8 cellular contexts compared by ENCODE assay signal in the genomic region with DNA sequence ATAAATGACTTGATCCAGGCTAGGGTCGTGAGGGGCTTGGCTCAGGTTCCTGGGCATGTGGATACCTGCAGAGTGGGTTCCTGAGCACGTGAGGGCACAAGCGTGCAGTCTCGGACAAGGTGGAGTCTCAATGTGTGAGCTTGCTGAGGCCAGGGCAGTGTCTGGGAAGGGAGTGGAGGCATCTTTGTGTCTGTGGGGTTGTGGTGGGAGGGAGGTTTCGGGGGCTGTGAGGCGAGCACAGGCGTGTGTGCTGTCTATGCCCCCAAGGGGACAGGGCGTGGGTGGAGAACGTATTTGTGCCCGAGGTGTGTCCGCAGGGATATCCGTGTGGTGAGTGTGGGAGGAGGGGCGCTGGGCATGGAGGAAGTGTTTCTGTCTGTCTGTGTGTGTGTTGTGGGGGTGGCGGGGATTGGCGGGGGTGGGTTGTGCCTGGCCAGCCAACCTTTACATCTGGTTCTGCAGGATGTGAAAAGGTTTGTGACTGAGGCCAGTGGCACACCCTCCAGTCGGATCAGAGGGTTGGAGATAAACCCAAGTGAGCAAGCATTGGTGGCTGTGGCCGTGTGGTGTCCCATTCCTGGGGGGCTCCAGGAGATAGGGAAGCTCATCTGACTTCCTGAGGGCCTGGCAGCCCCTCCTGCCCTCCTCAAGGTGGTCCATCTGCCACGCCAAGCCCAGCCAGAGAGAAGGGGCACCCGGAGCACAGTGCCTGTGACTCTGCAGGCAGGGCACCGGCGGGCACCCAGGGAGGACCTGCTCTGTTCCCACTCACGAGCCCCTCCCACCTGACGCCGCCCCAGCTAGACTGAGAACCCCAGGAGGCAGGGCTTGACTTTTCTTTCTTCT. TPM values are rescaled to one million over a fixed set of nuclear protein-coding genes. Genes with fewer than 3 reads are reported as not detected.
DNase-seq lines count a peak whose midpoint lies in the region; ATAC-seq and TF ChIP-seq lines count a peak whose summit lies in the region.

No MANE protein-coding gene starts in this region.

- peaks cover 53% of the 10 kb centered on the region for H3K4me1 Mint-ChIP-seq in activated T-helper 2 cell treated with anti-CD3 and anti-CD28 coated beads, Interferon-gamma antibody, Interleukin-2, Interleukin-4, amounts not matched to agents 10 μg/mL and 5 μg/mL and 100 μg/mL, durations not matched to agents 14 hours and 24 hours and 36 hours (ENCODE audit: low read depth)

- H3K9me3 ChIP-seq in left lung (no peaks in the 10 kb centered on the region), transverse colon (no peaks in the 10 kb centered on the region)

- H3K27me3 ChIP-seq in left lung (no peaks in the 10 kb centered on the region), transverse colon (no peaks in the 10 kb centered on the region), dorsolateral prefrontal cortex (no peaks in the 10 kb centered on the region)

- WGBS in transverse colon (ENCODE audit: low coverage in 1 of 2), 2 donors: 29 to 44% methylated on average over 4 to 24 of the region's 24 CpGs

- no peaks in the 10 kb centered on the region for H3K27me3 Mint-ChIP-seq in activated T-helper 2 cell treated with anti-CD3 and anti-CD28 coated beads, Interferon-gamma antibody, Interleukin-2, Interleukin-4, amounts not matched to agents 10 μg/mL and 5 μg/mL and 100 μg/mL, durations not matched to agents 14 hours and 24 hours and 36 hours (ENCODE audit: low read depth)

- H3K27ac Mint-ChIP-seq in activated T-helper 2 cell treated with anti-CD3 and anti-CD28 coated beads, Interferon-gamma antibody, Interleukin-2, Interleukin-4, amounts not matched to agents 10 μg/mL and 5 μg/mL and 100 μg/mL, durations not matched to agents 14 hours and 24 hours and 36 hours: peak overlapping the region; percentile 97

- TF ChIP-seq CTCF in left lung (IDR thresholded peaks at IDR 0.05) (no peak), transverse colon (IDR thresholded peaks at IDR 0.05) (no peak), dorsolateral prefrontal cortex (IDR thresholded peaks at IDR 0.05 in 54 of 56, conservative IDR thresholded peaks at IDR 0.05 in 2 of 56; ENCODE audit: low read depth in 1 of 56, partially characterized antibody in 56 of 56) (no peak)

- H3K4me3 Mint-ChIP-seq in activated T-helper 2 cell treated with anti-CD3 and anti-CD28 coated beads, Interferon-gamma antibody, Interleukin-2, Interleukin-4, amounts not matched to agents 10 μg/mL and 5 μg/mL and 100 μg/mL, durations not matched to agents 14 hours and 24 hours and 36 hours (ENCODE audit: low read depth): peak overlapping the region; percentile 63

- H3K4me3 ChIP-seq in left lung: peak overlapping the region in 1 of 2 donors; percentile 9
- peak overlapping the region in 2 of 4 donors; percentile 19 to 20 for H3K4me3 ChIP-seq in transverse colon
- H3K4me3 ChIP-seq in dorsolateral prefrontal cortex: peak overlapping the region in 1 of 59 donors; percentile 16

- intact Hi-C loops in activated T-helper 2 cell treated with anti-CD3 and anti-CD28 coated beads, Interferon-gamma antibody, Interleukin-2, Interleukin-4, amounts not matched to agents 10 μg/mL and 5 μg/mL and 100 μg/mL, durations not matched to agents 14 hours and 24 hours and 36 hours (cut with micrococcal nuclease): no loop called here
- intact Hi-C loops in left lung (cut with DNase I): no loop called here
- intact Hi-C loops in transverse colon (cut with DNase I; ENCODE audit: low total_unique reads): no loop called here
- intact Hi-C loops in dorsolateral prefrontal cortex (cut with DNase I): loop anchor here in 1 of 2 donors (5.0 kb wide), 1 partner anchor 48 kb away; no protein-coding TSS in a partner anchor

- in situ Hi-C loops in transverse colon (cut with MboI; ENCODE audit: low pct_ligation_motif_present in 1 of 4, low pct_unique_long_range_greater_than_20kb in 1 of 4, low sequenced_read_pairs in 3 of 4): loop anchor here in 2 of 4 donors (5.0 to 10.0 kb wide), 2 partner anchors 45 to 48 kb away; no protein-coding TSS in a partner anchor

- H3K9me3 Mint-ChIP-seq in activated T-helper 2 cell treated with anti-CD3 and anti-CD28 coated beads, Interferon-gamma antibody, Interleukin-2, Interleukin-4, amounts not matched to agents 10 μg/mL and 5 μg/mL and 100 μg/mL, durations not matched to agents 14 hours and 24 hours and 36 hours: no peaks in the 10 kb centered on the region

- DNase-seq in HT-29 (ENCODE audit: low spot score) (peak; percentile 83), left lung (peak; percentile 65 to 81), transverse colon (peak; percentile 91), dorsolateral prefrontal cortex (no peak), NCI-H82 treated with DMSO at 0.1 percent for 48 hours (lab: John Stamatoyannopoulos, UW; ENCODE audit: unreplicated experiment) (no peak), NCI-H1436 treated with DMSO at 0.1 percent for 48 hours (lab: John Stamatoyannopoulos, UW) (no peak)
- no peak for DNase-seq in activated T-helper 2 cell treated with anti-CD3 and anti-CD28 coated beads, Interferon-gamma antibody, Interleukin-2, Interleukin-4, amounts not matched to agents 10 μg/mL and 5 μg/mL and 100 μg/mL, durations not matched to agents 14 hours and 24 hours and 36 hours (ENCODE audit: low spot score)

- H3K36me3 Mint-ChIP-seq in activated T-helper 2 cell treated with anti-CD3 and anti-CD28 coated beads, Interferon-gamma antibody, Interleukin-2, Interleukin-4, amounts not matched to agents 10 μg/mL and 5 μg/mL and 100 μg/mL, durations not matched to agents 14 hours and 24 hours and 36 hours (ENCODE audit: low read depth): no peaks in the 10 kb centered on the region

- ATAC-seq in GM18909 (IDR thresholded peaks at IDR 0.05; ENCODE audit: poor library complexity, unreplicated experiment) (peak; percentile 58), left lung (peak; percentile 33)

- peak; percentile 27 for TF ChIP-seq EP300 in transverse colon (IDR thresholded peaks at IDR 0.05; ENCODE audit: low read depth)

- H3K4me1 ChIP-seq in left lung (peaks cover 11 to 71% of the 10 kb centered on the region in 2 donors), transverse colon (peaks cover 27 to 71% (median 42%) of the 10 kb centered on the region in 4 donors)

- H3K36me3 ChIP-seq in left lung: no peaks in the 10 kb centered on the region
- no peaks in the 10 kb centered on the region for H3K36me3 ChIP-seq in transverse colon

- H3K27ac ChIP-seq in left lung: peak overlapping the region; percentile 56 to 85
- peak overlapping the region; percentile 88 to 96 (median 94) for H3K27ac ChIP-seq in transverse colon
- peak overlapping the region in 6 of 59 donors; percentile 3 to 63 (median 32) for H3K27ac ChIP-seq in dorsolateral prefrontal cortex

- TF ChIP-seq POLR2A in transverse colon (IDR thresholded peaks at IDR 0.05): peak; percentile 85

RNA-seq across cellular contexts. Expression of a gene that starts 57.1 kb away (rescaled TPM):
- total RNA-seq in HT-29 (2014; rRNA removed; shearing (Covaris generic)): 19.4 and 20.5 TPM in 2 replicates
- 114 TPM in 2 replicates for total RNA-seq in activated T-helper 2 cell treated with anti-CD3 and anti-CD28 coated beads, Interferon-gamma antibody, Interleukin-2, Interleukin-4, amounts not matched to agents 10 μg/mL and 5 μg/mL and 100 μg/mL, durations not matched to agents 14 hours and 24 hours and 36 hours
- total RNA-seq in left lung: 100 to 1,000 TPM in 1 of 2 donors, 10 to 100 TPM in 1; 72.2 to 112 TPM
- 100 to 1,000 TPM; 114 to 305 (median 208) TPM for total RNA-seq in transverse colon
- total RNA-seq in dorsolateral prefrontal cortex: 10 to 100 TPM; 13.0 to 86.0 (median 32.4) TPM

Comparison
In these comparisons a context has a peak if more than half of its experiments do, and no peak if none do; other contexts are left out.
1. DNase-seq: peak in HT-29 (single experiment), left lung (2 of 2) and transverse colon (single experiment); none in activated T-helper 2 cell treated with anti-CD3 and anti-CD28 coated beads, Interferon-gamma antibody, Interleukin-2, Interleukin-4, amounts not matched to agents 10 μg/mL and 5 μg/mL and 100 μg/mL, durations not matched to agents 14 hours and 24 hours and 36 hours (single experiment), dorsolateral prefrontal cortex (0 of 10), NCI-H82 treated with DMSO at 0.1 percent for 48 hours (single experiment) and NCI-H1436 treated with DMSO at 0.1 percent for 48 hours (single experiment).